20 cellular contexts compared by ENCODE assay signal in the genomic region with DNA sequence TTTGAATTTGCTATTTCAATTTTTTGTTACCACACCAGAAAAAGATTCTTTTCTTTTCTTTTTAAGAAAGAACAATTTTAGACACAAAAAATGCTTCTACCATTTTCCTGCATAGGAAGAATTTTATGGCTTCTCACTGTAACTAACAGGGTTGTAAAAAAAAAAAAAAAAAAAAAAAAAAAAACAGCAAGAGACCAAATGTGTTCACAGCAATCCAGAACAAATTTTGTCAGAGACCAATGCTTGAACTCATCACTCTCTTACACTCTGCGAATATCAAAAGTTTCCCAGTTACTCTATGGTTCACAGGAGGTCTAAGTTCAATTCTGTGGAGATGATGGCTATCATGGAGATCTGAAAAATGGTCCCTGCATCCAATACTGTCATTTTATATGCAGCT.
A peak's percentile ranks its signal among the peaks of the same experiment; 100 is the strongest.
DNase-seq lines count a peak whose midpoint lies in the region; ATAC-seq, FAIRE-seq and TF ChIP-seq lines count a peak whose summit lies in the region.
"Had no signal": no experiment of that assay in that cellular context is flagged by ENCODE, and none has a peak within 500 bp of the region (broad histone marks: within the 10 kb centered on the region; RNA-seq: fewer than 3 reads in every experiment).

No MANE protein-coding gene starts in this region.

- ATAC-seq in GM23338 (no peak), HepG2 (no peak)
- ATAC-seq: CD8-positive, alpha-beta T cell had no signal

- WGBS in HepG2 (ENCODE audit: low lambda C conversion rate), result 100% methylated on average over 1 of the region's 1 CpG

- BruUV-seq in HepG2 (replicated peaks; lab: Mats Ljungman, UMichigan), result no TSS peak

- no peaks in the 10 kb centered on the region for H3K36me3 Mint-ChIP-seq in GM23338 (ENCODE audit: low read depth)
- H3K36me3 Mint-ChIP-seq: CD8-positive, alpha-beta T cell had no signal

- POLR2A ChIA-PET in HEK293T (lab: Yijun Ruan, JAX) (no interaction called here), HepG2 (lab: Yijun Ruan, JAX) (no interaction called here)

- H3K79me2 ChIP-seq in GM23338 (replicated peaks; ENCODE audit: insufficient read depth), result peaks cover 91% of the 10 kb centered on the region
- peaks cover 3% of the 10 kb centered on the region for H3K79me2 ChIP-seq in HepG2 (ENCODE audit: insufficient read depth, low read length)

- peaks cover 2% of the 10 kb centered on the region for H3K27me3 Mint-ChIP-seq in GM23338 (ENCODE audit: insufficient read depth, low read depth, poor library complexity)
- H3K27me3 Mint-ChIP-seq: CD4-positive, alpha-beta T cell had no signal

- no peaks in the 10 kb centered on the region for H3K36me3 ChIP-seq in GM23338 (ENCODE audit: insufficient read depth)
- H3K36me3 ChIP-seq in HepG2 (replicated peaks in 1 of 2; ENCODE audit: control insufficient read depth in 1 of 2, insufficient read depth in 2 of 2, low read length in 2 of 2), result no peaks in the 10 kb centered on the region

- no peak for TF ChIP-seq RAD21 in HepG2 (CRISPR knock-in tag; IDR thresholded peaks at IDR 0.05)

- no peak overlapping the region for H3K27ac ChIP-seq in GM23338 (ENCODE audit: low read depth)
- H3K27ac ChIP-seq in HepG2 (ENCODE audit: extremely low read length, insufficient read depth, low read length), result no peak overlapping the region
- H3K27ac ChIP-seq: BLaER1 treated with 17β-estradiol and CSF1 and Interleukin-3, amounts not matched to agents 10 nM and 100 nM; C4-2B had no signal

- H4K20me1 ChIP-seq in GM23338 (replicated peaks; ENCODE audit: insufficient read depth) (peaks cover 24% of the 10 kb centered on the region), HepG2 (ENCODE audit: insufficient read depth, low read length) (no peaks in the 10 kb centered on the region)

- H3K4me3 ChIP-seq in GM23338 (no peak overlapping the region), HepG2 (replicated peaks in 1 of 3; ENCODE audit: insufficient read depth in 1 of 3, low read depth in 2 of 3, low read length in 3 of 3) (no peak overlapping the region)
- H3K4me3 ChIP-seq: BLaER1 treated with 17β-estradiol and CSF1 and Interleukin-3, amounts not matched to agents 10 nM and 100 nM had no signal

- TF ChIP-seq EP300 in HepG2 (IDR thresholded peaks at IDR 0.05; ENCODE audit: low read depth in 2 of 2, low read length in 2 of 2), result no peak
- TF ChIP-seq EP300 in HepG2 (CRISPR knock-in tag; IDR thresholded peaks at IDR 0.05; ENCODE audit: borderline replicate concordance), result no peak

- H3K4me1 Mint-ChIP-seq in GM23338, result peaks cover 70% of the 10 kb centered on the region

- H3K27me3 ChIP-seq in GM23338 (ENCODE audit: insufficient read depth) (no peaks in the 10 kb centered on the region), HepG2 (ENCODE audit: control insufficient read depth in 1 of 2, insufficient read depth in 2 of 2, low read length in 2 of 2) (no peaks in the 10 kb centered on the region)
- H3K27me3 ChIP-seq: BLaER1 treated with 17β-estradiol and CSF1 and Interleukin-3, amounts not matched to agents 10 nM and 100 nM had no signal

- no peak overlapping the region for H3K9ac ChIP-seq in HepG2 (ENCODE audit: insufficient read depth, low read depth, low read length)
- H3K9ac ChIP-seq: BLaER1 treated with 17β-estradiol and CSF1 and Interleukin-3, amounts not matched to agents 10 nM and 100 nM had no signal

- H3K9me3 ChIP-seq in HepG2 (ENCODE audit: low read length), result no peaks in the 10 kb centered on the region
- H3K9me3 ChIP-seq: Caco-2 had no signal

- H3K9me2 ChIP-seq in GM23338 (ENCODE audit: insufficient read depth), result no peaks in the 10 kb centered on the region

- H3K4me1 ChIP-seq in GM23338 (ENCODE audit: insufficient read depth) (peaks cover 74% of the 10 kb centered on the region), HepG2 (ENCODE audit: insufficient read depth, low read length) (peaks cover 20% of the 10 kb centered on the region)
- H3K4me1 ChIP-seq: BLaER1 treated with 17β-estradiol and CSF1 and Interleukin-3, amounts not matched to agents 10 nM and 100 nM had no signal

- no peaks in the 10 kb centered on the region for H3K9me3 Mint-ChIP-seq in GM23338
- H3K9me3 Mint-ChIP-seq: CD4-positive, alpha-beta T cell; CD8-positive, alpha-beta T cell had no signal

- no peak overlapping the region for H2AFZ ChIP-seq in GM23338
- H2AFZ ChIP-seq in HepG2 (ENCODE audit: low read length), result no peak overlapping the region

- H3F3A ChIP-seq in GM23338 (replicated peaks; ENCODE audit: low read depth), result no peaks in the 10 kb centered on the region

- CTCF ChIA-PET in HEK293T (lab: Yijun Ruan, JAX), result no interaction called here
- CTCF ChIA-PET in HepG2 (lab: Yijun Ruan, JAX; ENCODE audit: low intra/inter-chr PET ratio, low total read pairs), result no interaction called here

- intact Hi-C loops in HepG2 (cut with micrococcal nuclease; ENCODE audit: unreplicated experiment), result no loop called here

- TF ChIP-seq CTCF in GM23338 (conservative IDR thresholded peaks at IDR 0.05; ENCODE audit: low read depth in 2 of 2) (no peak), HepG2 (CRISPR knock-in tag; IDR thresholded peaks at IDR 0.05) (no peak)

- H3K4me2 ChIP-seq in GM23338 (0 out of 2 replicates have a peak overlapping the region, but pooled peaks have one; percentile 28), HepG2 (ENCODE audit: low read depth, low read length) (no peak overlapping the region)
- H3K4me2 ChIP-seq: BLaER1 treated with 17β-estradiol and CSF1 and Interleukin-3, amounts not matched to agents 10 nM and 100 nM had no signal

- no peak for TF ChIP-seq POLR2A in HepG2 (IDR thresholded peaks at IDR 0.05; ENCODE audit: insufficient read depth in 1 of 2, low read depth in 2 of 2, low read length in 2 of 2)

- H3K27ac Mint-ChIP-seq in GM23338, result no peak overlapping the region
- H3K27ac Mint-ChIP-seq: CD4-positive, alpha-beta T cell; CD8-positive, alpha-beta T cell had no signal

- DNase-seq in GM23338 (ENCODE audit: low spot score), result no peak
- no peak for DNase-seq in HEK293T (ENCODE audit: extremely low spot score)
- DNase-seq in RKO (ENCODE audit: low spot score), result no peak
- no peak for DNase-seq in HepG2 (ENCODE audit: low spot score)
- DNase-seq in activated T-cell treated with anti-CD3 and anti-CD28 coated beads, Interleukin-2, amount 50 U/mL, for 1 hour, result no peak
- DNase-seq: 8988T; ACHN; Caco-2; Calu3; CD4-positive, alpha-beta T cell; CD8-positive, alpha-beta T cell; DMS79 treated with DMSO at 0.1 percent for 48 hours; GF-D8 had no signal

- FAIRE-seq in HepG2 (lab: Jason Lieb, UNC), result no peak
- FAIRE-seq: A204.1, D721Med, G401.6, GM12891, GM19239 had no signal

- no peak overlapping the region for H3K4me3 Mint-ChIP-seq in GM23338
- H3K4me3 Mint-ChIP-seq: CD4-positive, alpha-beta T cell; CD8-positive, alpha-beta T cell had no signal

- in situ Hi-C loops in HepG2 (cut with HindIII; ENCODE audit: extremely low pct_ligation_motif_present, low pct_unique_long_range_greater_than_20kb), result no loop called here

TF ChIP-seq in GM23338, 12 proteins besides CTCF, POLR2A, EP300 and RAD21 (continues in another document):
- TF ChIP-seq CREB1 (CRISPR knock-in tag; IDR thresholded peaks at IDR 0.05; ENCODE audit: low read depth), result no peak

TF ChIP-seq in HEK293T, 16 proteins besides CTCF, POLR2A, EP300 and RAD21:
- TF ChIP-seq ZNF384 (IDR thresholded peaks at IDR 0.05), result peak; percentile 82
- no peak for TF ChIP-seq SUZ12 (IDR thresholded peaks at IDR 0.05)

TF ChIP-seq in HepG2, 621 proteins besides CTCF, POLR2A, EP300 and RAD21:
- TF ChIP-seq SMARCE1 (IDR thresholded peaks at IDR 0.05; ENCODE audit: borderline replicate concordance) (no peak), KDM5A (IDR thresholded peaks at IDR 0.05; ENCODE audit: borderline replicate concordance, low read length) (no peak), RARA (CRISPR knock-in tag; IDR thresholded peaks at IDR 0.05) (no peak), DR1 (CRISPR knock-in tag; IDR thresholded peaks at IDR 0.05) (no peak)
